1 cellular context compared by ENCODE assay signal in the genomic region with DNA sequence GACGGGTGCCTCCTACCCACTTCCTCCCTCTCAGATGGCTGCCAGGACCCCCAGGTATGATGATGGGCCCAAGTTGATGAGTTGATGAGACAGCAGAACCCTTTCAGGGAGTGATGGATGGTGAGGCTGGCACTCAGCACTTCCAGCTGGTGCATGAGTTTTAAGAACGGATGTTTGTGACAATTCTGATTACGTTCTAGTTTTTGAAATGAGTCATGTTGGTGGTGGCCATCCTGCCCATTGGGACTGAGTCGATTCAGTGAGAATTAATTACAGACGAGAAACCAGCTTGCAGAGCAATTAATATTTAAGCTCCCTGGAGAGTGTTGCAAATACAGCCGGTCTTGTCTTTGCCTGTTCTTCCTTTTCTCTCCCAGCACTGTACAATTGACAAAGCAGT.
TF ChIP-seq lines count a peak whose summit lies in the region.

No MANE protein-coding gene starts in this region.

TF ChIP-seq in GM12878, 131 proteins besides CTCF, POLR2A, EP300 and RAD21 (continued from another document):
- TF ChIP-seq, protein P1, sequence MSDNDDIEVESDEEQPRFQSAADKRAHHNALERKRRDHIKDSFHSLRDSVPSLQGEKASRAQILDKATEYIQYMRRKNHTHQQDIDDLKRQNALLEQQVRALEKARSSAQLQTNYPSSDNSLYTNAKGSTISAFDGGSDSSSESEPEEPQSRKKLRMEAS (IDR thresholded peaks at IDR 0.05; ENCODE audit: low read depth, low read length): no peak
- TF ChIP-seq LARP7 (IDR thresholded peaks at IDR 0.05): no peak
- no peak for TF ChIP-seq ZNF217 (IDR thresholded peaks at IDR 0.05)
